ENCODE assay signal across 30 cellular contexts in genomic region chr13:53004605-53005004, GRCh38. TPM values are rescaled to one million over a fixed set of nuclear protein-coding genes. Genes with fewer than 3 reads are reported as not detected.
DNase-seq lines count a peak whose midpoint lies in the region; ATAC-seq and TF ChIP-seq lines count a peak whose summit lies in the region.
"Had no signal": no experiment of that assay in that cellular context is flagged by ENCODE, and none has a peak within 500 bp of the region (broad histone marks: within the 10 kb centered on the region; RNA-seq: fewer than 3 reads in every experiment).

No MANE protein-coding gene starts in this region.

- no peak for ATAC-seq in activated T-cell treated with anti-CD3 and anti-CD28 coated beads, Interleukin-2, amount 50 U/mL, for 72 hours (replicated peaks in 1 of 2)
- ATAC-seq: activated T-helper 17 cell treated with anti-CD3 and anti-CD28 coated beads, Interleukin-2, amount 50 U/mL, for 72 hours; stimulated activated naive CD8-positive, alpha-beta T cell treated with anti-CD3 and anti-CD28 coated beads, Interleukin-15, Interleukin-2, amounts not matched to agents 100 U/mL and 50 U/mL, for 24 hours had no signal

- peaks cover 0 to 4% of the 10 kb centered on the region in 2 donors for H3K9me3 Mint-ChIP-seq in activated T-cell treated with anti-CD3 and anti-CD28 coated beads, Interleukin-2, amount 50 U/mL, for 72 hours
- H3K9me3 Mint-ChIP-seq: activated CD4-positive, alpha-beta memory T cell treated with anti-CD3 and anti-CD28 coated beads for 36 hours; activated T-helper 17 cell treated with anti-CD3 and anti-CD28 coated beads, Interleukin-2, amount 50 U/mL, for 72 hours; CD4-positive, CD25-positive, alpha-beta regulatory T cell had no signal

- no peak overlapping the region for H3K4me3 ChIP-seq in colonic mucosa
- H3K4me3 ChIP-seq: left ventricle myocardium inferior, PC-9, thoracic aorta had no signal

- peaks cover 9% of the 10 kb centered on the region for H3K27me3 Mint-ChIP-seq in activated T-cell treated with anti-CD3 and anti-CD28 coated beads, Interleukin-2, amount 50 U/mL, for 72 hours (ENCODE audit: low read depth)
- H3K27me3 Mint-ChIP-seq: CD4-positive, CD25-positive, alpha-beta regulatory T cell had no signal

- H3K4me3 Mint-ChIP-seq in activated T-cell treated with anti-CD3 and anti-CD28 coated beads, Interleukin-2, amount 50 U/mL, for 72 hours, result no peak overlapping the region
- H3K4me3 Mint-ChIP-seq: activated CD4-positive, alpha-beta memory T cell treated with anti-CD3 and anti-CD28 coated beads for 36 hours; activated T-helper 17 cell treated with anti-CD3 and anti-CD28 coated beads, Interleukin-2, amount 50 U/mL, for 72 hours; CD4-positive, CD25-positive, alpha-beta regulatory T cell had no signal

- no peaks in the 10 kb centered on the region for H3K4me1 Mint-ChIP-seq in activated T-cell treated with anti-CD3 and anti-CD28 coated beads, Interleukin-2, amount 50 U/mL, for 72 hours (ENCODE audit: low read depth)
- H3K4me1 Mint-ChIP-seq: activated T-helper 17 cell treated with anti-CD3 and anti-CD28 coated beads, Interleukin-2, amount 50 U/mL, for 72 hours; CD4-positive, CD25-positive, alpha-beta regulatory T cell; naive B cell had no signal

- H3K4me1 ChIP-seq in colonic mucosa, result no peaks in the 10 kb centered on the region
- H3K4me1 ChIP-seq: left ventricle myocardium inferior had no signal

- no peaks in the 10 kb centered on the region for H3K36me3 Mint-ChIP-seq in activated T-cell treated with anti-CD3 and anti-CD28 coated beads, Interleukin-2, amount 50 U/mL, for 72 hours (ENCODE audit: insufficient read depth in 2 of 2)
- H3K36me3 Mint-ChIP-seq: activated CD4-positive, alpha-beta memory T cell treated with anti-CD3 and anti-CD28 coated beads for 36 hours; CD4-positive, CD25-positive, alpha-beta regulatory T cell; naive B cell had no signal

- H3K27ac Mint-ChIP-seq in activated T-cell treated with anti-CD3 and anti-CD28 coated beads, Interleukin-2, amount 50 U/mL, for 72 hours, result no peak overlapping the region
- H3K27ac Mint-ChIP-seq: activated CD4-positive, alpha-beta memory T cell treated with anti-CD3 and anti-CD28 coated beads for 36 hours; activated T-helper 17 cell treated with anti-CD3 and anti-CD28 coated beads, Interleukin-2, amount 50 U/mL, for 72 hours; naive B cell had no signal

- H3K9ac ChIP-seq in colonic mucosa (ENCODE audit: low read depth in 2 of 2, low read length in 2 of 2), result no peak overlapping the region

- intact Hi-C loops in colonic mucosa (cut with DNase I) (no loop called here), posterior vena cava (cut with DNase I) (no loop called here)

- TF ChIP-seq CTCF in colonic mucosa (IDR thresholded peaks at IDR 0.05), result no peak

- no peaks in the 10 kb centered on the region for H3K27me3 ChIP-seq in colonic mucosa

- peak; percentile 34 for DNase-seq in NCI-H1092 treated with DMSO at 0.1 percent for 48 hours (lab: John Stamatoyannopoulos, UW)
- DNase-seq in NCI-H1092 (lab: John Stamatoyannopoulos, UW), result no peak
- peak; percentile 14 for DNase-seq in COR-L47 (lab: John Stamatoyannopoulos, UW)
- DNase-seq in NCI-H2171 (lab: John Stamatoyannopoulos, UW), result peak; percentile 37
- peak; percentile 23 for DNase-seq in colonic mucosa
- no peak for DNase-seq in posterior vena cava (ENCODE audit: low spot score)
- DNase-seq in activated CD4-positive, alpha-beta T cell treated with anti-CD3 and anti-CD28 coated beads for 48 hours, result no peak
- no peak for DNase-seq in activated T-cell treated with anti-CD3 and anti-CD28 coated beads, Interleukin-2, amount 50 U/mL, for 72 hours
- DNase-seq: activated CD4-positive, alpha-beta memory T cell treated with anti-CD3 and anti-CD28 coated beads for 36 hours; activated CD4-positive, CD25-positive, alpha-beta regulatory T cell; activated CD8-positive, alpha-beta memory T cell treated with anti-CD3 and anti-CD28 coated beads, Interleukin-2, amount 50 U/mL, for 4 hours; activated naive CD4-positive, alpha-beta T cell treated with anti-CD3 and anti-CD28 coated beads, Interleukin-2, amount 50 U/mL, for 16 hours; amniotic stem cell; CD4-positive, CD25-positive, alpha-beta regulatory T cell; DMS153; GOT3; left ventricle myocardium inferior; naive B cell; NCI-H1105; NK-92 treated with Interleukin-12 subunit alpha and Interleukin-12 subunit beta, amount 100 ng/mL, for 24 hours; nucleus accumbens; PC-9; SHP77; stimulated activated naive CD8-positive, alpha-beta T cell treated with anti-CD3 and anti-CD28 coated beads, Interleukin-15, Interleukin-2, amounts not matched to agents 100 U/mL and 50 U/mL, for 24 hours; SW 1271; T1000 had no signal

- H3K27ac ChIP-seq in colonic mucosa, result no peak overlapping the region
- H3K27ac ChIP-seq: left ventricle myocardium inferior, PC-9, thoracic aorta had no signal

- no peaks in the 10 kb centered on the region for H3K9me3 ChIP-seq in colonic mucosa
- H3K9me3 ChIP-seq: left ventricle myocardium inferior, thoracic aorta had no signal

- no peaks in the 10 kb centered on the region for H3K36me3 ChIP-seq in colonic mucosa
- H3K36me3 ChIP-seq: left ventricle myocardium inferior, thoracic aorta had no signal

RNA-seq across cellular contexts. Expression of gene OLFM4, which starts 24.0 kb away (rescaled TPM):
- total RNA-seq in colonic mucosa, result 1,000 to 10,000 TPM in 1 of 2 donors, 100 to 1,000 TPM in 1; 489 to 1,049 TPM
- under 1 TPM; 0.19 to 0.51 TPM for total RNA-seq in posterior vena cava
- not detected for total RNA-seq in activated T-cell treated with anti-CD3 and anti-CD28 coated beads, Interleukin-2, amount 50 U/mL, for 72 hours
- total RNA-seq: A172; activated CD4-positive, alpha-beta memory T cell treated with anti-CD3 and anti-CD28 coated beads for 36 hours; activated T-helper 17 cell treated with anti-CD3 and anti-CD28 coated beads, Interleukin-2, amount 50 U/mL, for 72 hours; CD4-positive, CD25-positive, alpha-beta regulatory T cell; PC-9; pulmonary artery endothelial cell had no signal

Comparison
In these comparisons a context has a peak if more than half of its experiments do, and no peak if none do; other contexts are left out.
1. DNase-seq: peak in NCI-H1092 treated with DMSO at 0.1 percent for 48 hours (single experiment), COR-L47 (single experiment), NCI-H2171 (single experiment) and colonic mucosa (single experiment); none in NCI-H1092 (single experiment), posterior vena cava (single experiment), activated CD4-positive, alpha-beta T cell treated with anti-CD3 and anti-CD28 coated beads for 48 hours (single experiment) and activated T-cell treated with anti-CD3 and anti-CD28 coated beads, Interleukin-2, amount 50 U/mL, for 72 hours (0 of 2).
2. RNA of gene OLFM4, which starts 24.0 kb away (total RNA-seq): 489 to 1,049 TPM in colonic mucosa; 0.19 to 0.51 TPM in posterior vena cava and not detected in activated T-cell treated with anti-CD3 and anti-CD28 coated beads, Interleukin-2, amount 50 U/mL, for 72 hours; every median in the first group is over 100 times any median in the second.